Comparison of ENCODE assay signal across 17 cellular contexts in the genomic region with DNA sequence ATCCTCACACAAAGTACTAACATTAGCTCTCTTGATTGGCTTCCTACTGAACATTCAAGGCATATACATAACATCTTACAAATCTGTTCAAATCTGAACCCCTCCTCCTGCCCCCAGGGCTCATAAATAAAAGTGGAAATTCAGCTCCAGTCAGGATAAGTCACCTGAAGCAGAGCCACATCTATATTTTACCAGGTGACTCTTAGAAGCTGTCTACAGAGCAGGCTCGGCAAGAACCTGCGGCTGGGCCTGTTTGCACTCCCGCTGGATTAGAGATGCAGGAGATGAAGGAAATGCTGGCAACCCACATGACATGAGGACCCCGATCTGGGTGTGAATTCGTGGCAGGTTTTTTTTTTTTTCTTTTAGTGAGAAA. TPM values are rescaled to one million over a fixed set of nuclear protein-coding genes. Genes with fewer than 3 reads are reported as not detected.
"Had no signal": no experiment of that assay in that cellular context is flagged by ENCODE, and none has a peak within 500 bp of the region (broad histone marks: within the 10 kb centered on the region; RNA-seq: fewer than 3 reads in every experiment).

No MANE protein-coding gene starts in this region.

- DNase-seq: activated CD4-positive, alpha-beta T cell treated with anti-CD3 and anti-CD28 coated beads, Interleukin-2, amount 10 ng/mL, durations not matched to agents 7 days and 5 days; activated CD4-positive, CD25-positive, alpha-beta regulatory T cell; activated gamma-delta T cell treated with Interleukin-2 at 50 U/mL for 16 hours; activated naive CD4-positive, alpha-beta T cell treated with anti-CD3 and anti-CD28 coated beads, Interleukin-2, amount 10 ng/mL, durations not matched to agents 7 days and 5 days; activated T-cell treated with anti-CD3 and anti-CD28 coated beads for 4 hours; KG1; NCI-H1048; NCI-H187 treated with DMSO at 0.1 percent for 48 hours; NCI-H2171; T-helper 9 cell had no signal

RNA-seq across cellular contexts. Expression of a gene that starts 3.0 kb away (rescaled TPM):
- total RNA-seq: activated CD4-positive, alpha-beta memory T cell treated with anti-CD3 and anti-CD28 coated beads for 36 hours; activated CD4-positive, alpha-beta T cell treated with anti-CD3 and anti-CD28 coated beads, Interleukin-2, amount 10 ng/mL, durations not matched to agents 7 days and 5 days; activated CD8-positive, alpha-beta memory T cell treated with anti-CD3 and anti-CD28 coated beads for 36 hours; activated naive CD8-positive, alpha-beta T cell treated with anti-CD3 and anti-CD28 coated beads for 36 hours; activated T-helper 17 cell treated with anti-CD3 and anti-CD28 coated beads, Interleukin-2, amount 50 U/mL, for 72 hours; LHCN-M2; M059J; SK-MEL-5 had no signal
